ENCODE assay signal across 27 cellular contexts in genomic region chr15:31001702-31002101, GRCh38.
"Had no signal": no experiment of that assay in that cellular context is flagged by ENCODE, and none has a peak within 500 bp of the region (broad histone marks: within the 10 kb centered on the region; RNA-seq: fewer than 3 reads in every experiment).

No MANE protein-coding gene starts in this region.

- H3K4me3 ChIP-seq: body of pancreas, esophagus muscularis mucosa, gastroesophageal sphincter, ovary, prostate gland, spleen, thoracic aorta, upper lobe of right lung had no signal

- ATAC-seq: activated CD4-positive, CD25-positive, alpha-beta regulatory T cell treated with anti-CD3 and anti-CD28 coated beads, Interleukin-2, amount 50 U/mL, for 24 hours; activated CD8-positive, alpha-beta memory T cell treated with anti-CD3 and anti-CD28 coated beads, Interleukin-2, amount 10 ng/mL, durations not matched to agents 7 days and 5 days; activated CD8-positive, alpha-beta T cell treated with anti-CD3 and anti-CD28 coated beads for 36 hours; activated naive CD8-positive, alpha-beta T cell treated with anti-CD3 and anti-CD28 coated beads, Interleukin-2, amount 50 U/mL, for 24 hours; body of pancreas; gastroesophageal sphincter; left colon; upper lobe of right lung had no signal

- H3K27ac ChIP-seq: body of pancreas, esophagus muscularis mucosa, gastroesophageal sphincter, neutrophil, ovary, prostate gland, spleen, thoracic aorta, upper lobe of right lung, VCaP had no signal

- H3K9me3 ChIP-seq: body of pancreas, esophagus muscularis mucosa, neutrophil, ovary, prostate gland, thoracic aorta, upper lobe of right lung had no signal

- H3K27me3 ChIP-seq: body of pancreas, neutrophil, ovary, spleen, upper lobe of right lung had no signal

- H3K36me3 ChIP-seq: esophagus muscularis mucosa, gastroesophageal sphincter, neutrophil, ovary, prostate gland, spleen, thoracic aorta, upper lobe of right lung had no signal

- DNase-seq: activated CD4-positive, alpha-beta T cell treated with anti-CD3 and anti-CD28 coated beads, Interleukin-2, amount 10 ng/mL, durations not matched to agents 7 days and 5 days; activated CD8-positive, alpha-beta memory T cell treated with anti-CD3 and anti-CD28 coated beads, Interleukin-2, amount 10 ng/mL, durations not matched to agents 7 days and 5 days; activated CD8-positive, alpha-beta T cell treated with anti-CD3 and anti-CD28 coated beads for 36 hours; activated effector memory CD4-positive, alpha-beta T cell treated with anti-CD3 and anti-CD28 coated beads, Interleukin-2, amount 50 U/mL, for 16 hours; activated naive CD4-positive, alpha-beta T cell treated with anti-CD3 and anti-CD28 coated beads, Interleukin-2, amount 50 U/mL, for 16 hours; activated naive CD8-positive, alpha-beta T cell treated with anti-CD3 and anti-CD28 coated beads, Interleukin-2, amount 50 U/mL, for 24 hours; activated T-cell treated with anti-CD3 and anti-CD28 coated beads for 4 hours; body of pancreas; caudate nucleus; dermis blood vessel endothelial cell; effector memory CD4-positive, alpha-beta T cell; head of caudate nucleus; hypothalamus; left colon; mesenchymal stem cell; ovary; spleen; stimulated activated CD4-positive, alpha-beta T cell treated with anti-CD3 and anti-CD28 coated beads, Interleukin-4, amount 100 ng/mL, for 1 hour; stimulated activated naive CD4-positive, alpha-beta T cell treated with Interleukin-2 at 50 U/mL for 16 hours; upper lobe of right lung had no signal

- H3K4me1 ChIP-seq: body of pancreas, gastroesophageal sphincter, prostate gland had no signal
